In genomic region chr12:113332688-113333087, GRCh38 we compare ENCODE assay signal across 12 cellular contexts.
A peak's percentile ranks its signal among the peaks of the same experiment; 100 is the strongest.
DNase-seq lines count a peak whose midpoint lies in the region; ATAC-seq and TF ChIP-seq lines count a peak whose summit lies in the region.
"Had no signal": no experiment of that assay in that cellular context is flagged by ENCODE, and none has a peak within 500 bp of the region (broad histone marks: within the 10 kb centered on the region; RNA-seq: fewer than 3 reads in every experiment).

No MANE protein-coding gene starts in this region.

- peaks cover 17 to 46% (median 27%) of the 10 kb centered on the region in 10 experiments for H3K4me1 ChIP-seq in BLaER1 treated with 17β-estradiol and CSF1 and Interleukin-3, amounts not matched to agents 10 nM and 100 nM
- peaks cover 32% of the 10 kb centered on the region for H3K4me1 ChIP-seq in DND-41 (ENCODE audit: insufficient read depth, low read length)
- H3K4me1 ChIP-seq in neutrophil (ENCODE audit: control insufficient read depth in 1 of 2, insufficient read depth in 1 of 2, low read depth in 1 of 2, low read length in 1 of 2), result peaks cover 46% of the 10 kb centered on the region in 2 experiments
- H3K4me1 ChIP-seq: BE2C had no signal

- H3K36me3 ChIP-seq in BLaER1 treated with 17β-estradiol and CSF1 and Interleukin-3, amounts not matched to agents 10 nM and 100 nM, result peaks cover 0 to 53% (median 0%) of the 10 kb centered on the region in 11 experiments; a peak in 9 of 22 replicates
- H3K36me3 ChIP-seq in DND-41 (ENCODE audit: insufficient read depth, low read length) (peaks cover 48% of the 10 kb centered on the region), neutrophil (peaks cover 32% of the 10 kb centered on the region)
- H3K36me3 ChIP-seq: BE2C had no signal

- no peak for TF ChIP-seq CTCF in DND-41 (IDR thresholded peaks at IDR 0.05; ENCODE audit: borderline replicate concordance, extremely low read depth, low read length, poor library complexity, severe bottlenecking)
- no peak for TF ChIP-seq CTCF in coronary artery (IDR thresholded peaks at IDR 0.05)
- TF ChIP-seq CTCF in neutrophil (IDR thresholded peaks at IDR 0.05), result no peak

- DNase-seq in DND-41, result no peak
- no peak for DNase-seq in coronary artery (ENCODE audit: low spot score)
- no peak for DNase-seq in NOMO-1 (lab: John Stamatoyannopoulos, UW; ENCODE audit: unreplicated experiment in 2 of 2)
- no peak for DNase-seq in NCI-H187 (lab: John Stamatoyannopoulos, UW)
- DNase-seq: BE2C; dermis blood vessel endothelial cell; pancreas; stimulated activated CD4-positive, alpha-beta T cell treated with anti-CD3 and anti-CD28 coated beads, Interleukin-12 subunit alpha, Interleukin-12 subunit beta, amount 100 ng/mL, for 4 hours had no signal

- H3K4me2 ChIP-seq in BLaER1 treated with 17β-estradiol and CSF1 and Interleukin-3, amounts not matched to agents 10 nM and 100 nM, result peak overlapping the region; percentile 12 to 98 (median 92); a peak in 20 of 22 replicates
- H3K4me2 ChIP-seq in DND-41 (ENCODE audit: insufficient read depth, low read length), result peak overlapping the region; percentile 88

- H4K20me1 ChIP-seq in BLaER1 treated with 17β-estradiol and CSF1 and Interleukin-3, amounts not matched to agents 10 nM and 100 nM, result peaks cover 0 to 33% (median 6%) of the 10 kb centered on the region in 11 experiments; a peak in 10 of 22 replicates
- peaks cover 14% of the 10 kb centered on the region for H4K20me1 ChIP-seq in DND-41 (ENCODE audit: insufficient read depth, low read length)

- peak overlapping the region in 1 of 11 experiments; percentile 1; a peak in 1 of 22 replicates for H3K9ac ChIP-seq in BLaER1 treated with 17β-estradiol and CSF1 and Interleukin-3, amounts not matched to agents 10 nM and 100 nM
- H3K9ac ChIP-seq in DND-41 (ENCODE audit: low read depth, low read length), result peak overlapping the region; percentile 64; the same call in 1 of the 2 replicates

- H3K4me3 ChIP-seq in BLaER1 treated with 17β-estradiol and CSF1 and Interleukin-3, amounts not matched to agents 10 nM and 100 nM, result peak overlapping the region in 3 of 10 experiments; percentile 78 to 88 (median 84); a peak in 3 of 20 replicates
- H3K4me3 ChIP-seq in DND-41 (ENCODE audit: low read depth in 1 of 2, low read length in 2 of 2) (peak overlapping the region in 1 of 2 experiments; percentile 93; a peak in 3 of 4 replicates), coronary artery (peak overlapping the region; percentile 92), neutrophil (ENCODE audit: low read depth in 1 of 2, low read length in 1 of 2) (peak overlapping the region; percentile 93 to 94)

- no peak overlapping the region for H2AFZ ChIP-seq in DND-41 (ENCODE audit: low read depth, low read length)

- H3K27me3 ChIP-seq in BLaER1 treated with 17β-estradiol and CSF1 and Interleukin-3, amounts not matched to agents 10 nM and 100 nM, result peaks cover 0 to 12% (median 10%) of the 10 kb centered on the region in 11 experiments; a peak in 9 of 22 replicates
- H3K27me3 ChIP-seq in DND-41 (ENCODE audit: insufficient read depth, low read length, poor library complexity), result no peaks in the 10 kb centered on the region
- H3K27me3 ChIP-seq in neutrophil, result no peaks in the 10 kb centered on the region
- H3K27me3 ChIP-seq: pancreas had no signal

- peaks cover 14% of the 10 kb centered on the region for H3K79me2 ChIP-seq in DND-41 (ENCODE audit: insufficient read depth, low read length)

- H3K27ac ChIP-seq in BLaER1 treated with 17β-estradiol and CSF1 and Interleukin-3, amounts not matched to agents 10 nM and 100 nM, result no peak overlapping the region
- peak overlapping the region; percentile 44 for H3K27ac ChIP-seq in DND-41 (ENCODE audit: low read length)
- peak overlapping the region in 1 of 2 donors; percentile 25 for H3K27ac ChIP-seq in coronary artery
- H3K27ac ChIP-seq in neutrophil, result peak overlapping the region; percentile 88
- H3K27ac ChIP-seq: pancreas had no signal

- ATAC-seq in DND-41 (ENCODE audit: insufficient read depth, low read depth), result no peak
- ATAC-seq in HG03565 (IDR thresholded peaks at IDR 0.05; ENCODE audit: unreplicated experiment), result no peak
- no peak for ATAC-seq in GM21528 (IDR thresholded peaks at IDR 0.05; ENCODE audit: low FRiP score, unreplicated experiment)
- ATAC-seq: pancreas had no signal

- H3K9me3 ChIP-seq in BLaER1 treated with 17β-estradiol and CSF1 and Interleukin-3, amounts not matched to agents 10 nM and 100 nM (replicated peaks in 1 of 11), result no peaks in the 10 kb centered on the region
- no peaks in the 10 kb centered on the region for H3K9me3 ChIP-seq in DND-41 (ENCODE audit: insufficient read depth, low read length, severe bottlenecking)
- H3K9me3 ChIP-seq in neutrophil, result no peaks in the 10 kb centered on the region
- H3K9me3 ChIP-seq: BE2C, pancreas had no signal

Comparison
In these comparisons a context has a peak if more than half of its experiments do, and no peak if none do; other contexts are left out.
1. H3K27ac ChIP-seq: peak in DND-41 (single experiment) and neutrophil (single experiment); none in BLaER1 treated with 17β-estradiol and CSF1 and Interleukin-3, amounts not matched to agents 10 nM and 100 nM (0 of 11).